In the genomic region with DNA sequence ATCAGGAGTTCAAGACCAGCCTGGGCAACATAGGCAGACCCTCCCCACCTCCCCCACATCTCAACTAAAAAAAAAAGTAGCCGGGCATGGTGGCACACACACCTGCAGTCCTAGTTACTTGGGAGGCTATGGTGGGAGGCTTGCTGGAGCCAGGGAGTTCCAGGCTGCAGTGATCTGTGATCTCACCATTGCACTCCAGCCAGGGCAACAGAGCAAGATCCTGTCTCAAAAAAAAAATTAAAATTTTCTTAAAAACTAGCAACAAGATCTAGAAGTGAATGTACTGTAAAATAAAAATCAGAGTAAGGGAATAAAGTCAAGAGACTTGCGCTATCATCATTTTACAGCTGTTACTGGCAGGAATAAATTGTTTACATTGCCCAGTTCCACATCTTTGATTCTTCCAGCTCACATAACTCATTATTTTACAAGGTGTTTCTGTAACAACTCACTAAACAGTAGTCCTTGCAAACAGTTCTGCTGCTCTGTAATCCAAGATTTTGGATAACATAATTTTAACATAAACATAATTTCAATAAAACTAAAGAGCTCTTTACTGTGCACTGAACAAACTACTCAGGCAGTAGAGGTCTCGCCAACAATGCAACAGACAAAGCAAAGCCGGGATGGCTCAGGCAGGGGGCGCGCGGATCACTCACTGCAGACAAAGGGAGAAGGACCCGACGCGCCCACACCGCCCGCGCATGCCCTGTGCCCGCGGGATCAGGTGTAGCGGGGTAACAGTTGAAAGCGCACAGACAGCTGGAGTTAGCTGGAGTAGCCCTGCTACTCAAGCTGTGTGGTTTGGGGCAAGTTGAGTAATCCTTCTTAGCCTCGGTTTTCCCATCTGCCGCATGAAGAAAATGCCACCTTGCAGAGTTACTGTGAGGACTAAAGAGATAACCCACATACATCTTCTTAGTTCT, we compare ENCODE assay signal across 9 cellular contexts.
DNase-seq lines count a peak whose midpoint lies in the region; ATAC-seq and TF ChIP-seq lines count a peak whose summit lies in the region.
"Had no signal": no experiment of that assay in that cellular context is flagged by ENCODE, and none has a peak within 500 bp of the region (broad histone marks: within the 10 kb centered on the region; RNA-seq: fewer than 3 reads in every experiment).

No MANE protein-coding gene starts in this region.

- ATAC-seq in GM18498 (IDR thresholded peaks at IDR 0.05; ENCODE audit: unreplicated experiment) (peak; percentile 94), HG02870 (IDR thresholded peaks at IDR 0.05; ENCODE audit: unreplicated experiment) (peak; percentile 85), T-cell (replicated peaks in 1 of 4) (peak; percentile 99 to 100 (median 100))

- intact Hi-C loops in vagina (cut with DNase I) = no loop called here

- no peak overlapping the region for H3K9ac ChIP-seq in adipocyte (ENCODE audit: low read length)

- H3K4me3 ChIP-seq in adipocyte (ENCODE audit: low read length) (no peak overlapping the region), vagina (no peak overlapping the region)

- H3K27ac Mint-ChIP-seq in T-cell = no peak overlapping the region

- H3K9me3 ChIP-seq in adipocyte (ENCODE audit: control insufficient read depth, low read length) (no peaks in the 10 kb centered on the region), vagina (no peaks in the 10 kb centered on the region)
- H3K9me3 ChIP-seq: neutrophil had no signal

- H3K36me3 ChIP-seq in adipocyte (ENCODE audit: control insufficient read depth, insufficient read depth, low read length, severe bottlenecking) (no peaks in the 10 kb centered on the region), vagina (no peaks in the 10 kb centered on the region)
- H3K36me3 ChIP-seq: neutrophil had no signal

- no peak for TF ChIP-seq POLR2A in vagina (IDR thresholded peaks at IDR 0.05)

- H3K4me1 Mint-ChIP-seq in T-cell = peaks cover 7 to 11% (median 9%) of the 10 kb centered on the region in 3 donors

- peak in 1 of 3 experiments; percentile 24 for TF ChIP-seq CTCF in vagina (IDR thresholded peaks at IDR 0.05)

- H3K4me1 ChIP-seq in adipocyte (ENCODE audit: control insufficient read depth, insufficient read depth, low read length) = no peaks in the 10 kb centered on the region
- no peaks in the 10 kb centered on the region for H3K4me1 ChIP-seq in vagina

- no peaks in the 10 kb centered on the region for H3K9me3 Mint-ChIP-seq in T-cell

- no peak overlapping the region for H3K27ac ChIP-seq in vagina
- H3K27ac ChIP-seq: neutrophil had no signal

- CTCF ChIA-PET in T-cell (lab: Charles Lee) = interaction anchor here (0.5 to 2.8 kb wide), 25 partner anchors 10 to 661 kb away, joined by 3 to 22 read pairs (median 6); no protein-coding TSS in a partner anchor

- peaks cover 60% of the 10 kb centered on the region for H3K27me3 ChIP-seq in adipocyte (replicated peaks; ENCODE audit: control insufficient read depth, insufficient read depth, low read length)
- no peaks in the 10 kb centered on the region for H3K27me3 ChIP-seq in vagina

- POLR2A ChIA-PET in T-cell (lab: Charles Lee) = interaction anchor here (0.8 to 1.2 kb wide), 2 partner anchors 113 to 114 kb away, joined by 4 to 5 read pairs; no protein-coding TSS in a partner anchor

- H3K27me3 Mint-ChIP-seq in T-cell = peaks cover 18 to 31% of the 10 kb centered on the region in 2 donors

- H3K36me3 Mint-ChIP-seq in T-cell = no peaks in the 10 kb centered on the region

- peak overlapping the region; percentile 9 to 38 (median 31) for H3K4me3 Mint-ChIP-seq in T-cell

- DNase-seq in NCI-H146 (lab: John Stamatoyannopoulos, UW) (peak; percentile 91), T-cell (peak; percentile 69 to 89 (median 82)), adipocyte (ENCODE audit: low read depth) (peak; percentile 16), iPS-NIHi7 (ENCODE audit: extremely low spot score) (peak; percentile 92), vagina (ENCODE audit: extremely low spot score in 2 of 2) (no peak)
- DNase-seq in stimulated activated CD4-positive, alpha-beta T cell treated with anti-CD3 and anti-CD28 coated beads, Interleukin-1b, Interleukin-23, amount 100 ng/mL, for 1 hour (ENCODE audit: low read depth in 2 of 2) = peak; percentile 51 to 70

Comparison
In these comparisons a context has a peak if more than half of its experiments do, and no peak if none do; other contexts are left out.
1. DNase-seq: peak in NCI-H146 (single experiment), T-cell (34 of 34), adipocyte (single experiment), iPS-NIHi7 (single experiment) and stimulated activated CD4-positive, alpha-beta T cell treated with anti-CD3 and anti-CD28 coated beads, Interleukin-1b, Interleukin-23, amount 100 ng/mL, for 1 hour (2 of 2); none in vagina (0 of 2).
2. Peak in every context shown above with its lines, with median percentiles within 50 percentile points of each other: ATAC-seq.